1 cellular context compared by ENCODE assay signal in the genomic region with DNA sequence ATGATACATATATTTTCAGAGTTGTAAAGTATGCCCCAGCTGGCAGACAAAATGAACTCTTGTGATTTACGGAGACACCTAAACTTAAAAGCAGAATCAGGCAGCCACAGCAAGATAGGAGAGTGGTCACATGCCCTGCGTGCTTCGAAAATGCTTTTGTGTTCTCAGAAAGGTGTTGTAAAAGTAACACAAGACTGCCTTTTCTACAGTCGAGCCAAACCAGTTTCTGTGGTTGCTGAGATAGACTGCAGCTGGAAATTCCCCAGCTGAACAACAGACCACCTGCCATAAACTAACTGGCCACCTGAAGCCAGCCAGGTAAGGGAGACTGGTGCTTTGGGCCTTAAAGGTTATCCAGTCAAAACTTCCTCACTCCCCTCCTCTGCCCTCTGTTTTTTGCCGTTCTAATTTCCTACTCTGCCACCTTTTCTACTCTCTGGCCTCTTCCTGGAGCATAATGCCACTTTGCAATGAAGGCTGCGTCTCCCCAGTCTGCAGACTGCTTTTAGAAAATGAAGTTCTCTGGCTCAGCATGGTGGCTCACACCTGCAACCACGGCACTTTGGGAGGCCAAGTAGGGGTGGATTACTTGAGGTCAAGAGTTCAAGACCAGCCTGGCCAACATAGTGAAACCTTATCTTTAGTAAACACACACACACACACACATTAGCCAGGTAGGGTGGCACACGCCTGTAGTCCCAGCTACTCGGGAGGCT.
TF ChIP-seq lines count a peak whose summit lies in the region.

No MANE protein-coding gene starts in this region.

TF ChIP-seq in GM12878, 131 proteins besides CTCF, POLR2A, EP300 and RAD21 (continued from another document):
- TF ChIP-seq, protein P1, sequence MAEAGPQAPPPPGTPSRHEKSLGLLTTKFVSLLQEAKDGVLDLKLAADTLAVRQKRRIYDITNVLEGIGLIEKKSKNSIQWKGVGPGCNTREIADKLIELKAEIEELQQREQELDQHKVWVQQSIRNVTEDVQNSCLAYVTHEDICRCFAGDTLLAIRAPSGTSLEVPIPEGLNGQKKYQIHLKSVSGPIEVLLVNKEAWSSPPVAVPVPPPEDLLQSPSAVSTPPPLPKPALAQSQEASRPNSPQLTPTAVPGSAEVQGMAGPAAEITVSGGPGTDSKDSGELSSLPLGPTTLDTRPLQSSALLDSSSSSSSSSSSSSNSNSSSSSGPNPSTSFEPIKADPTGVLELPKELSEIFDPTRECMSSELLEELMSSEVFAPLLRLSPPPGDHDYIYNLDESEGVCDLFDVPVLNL (IDR thresholded peaks at IDR 0.05; ENCODE audit: low read depth, low read length), result no peak
- TF ChIP-seq, protein P2, sequence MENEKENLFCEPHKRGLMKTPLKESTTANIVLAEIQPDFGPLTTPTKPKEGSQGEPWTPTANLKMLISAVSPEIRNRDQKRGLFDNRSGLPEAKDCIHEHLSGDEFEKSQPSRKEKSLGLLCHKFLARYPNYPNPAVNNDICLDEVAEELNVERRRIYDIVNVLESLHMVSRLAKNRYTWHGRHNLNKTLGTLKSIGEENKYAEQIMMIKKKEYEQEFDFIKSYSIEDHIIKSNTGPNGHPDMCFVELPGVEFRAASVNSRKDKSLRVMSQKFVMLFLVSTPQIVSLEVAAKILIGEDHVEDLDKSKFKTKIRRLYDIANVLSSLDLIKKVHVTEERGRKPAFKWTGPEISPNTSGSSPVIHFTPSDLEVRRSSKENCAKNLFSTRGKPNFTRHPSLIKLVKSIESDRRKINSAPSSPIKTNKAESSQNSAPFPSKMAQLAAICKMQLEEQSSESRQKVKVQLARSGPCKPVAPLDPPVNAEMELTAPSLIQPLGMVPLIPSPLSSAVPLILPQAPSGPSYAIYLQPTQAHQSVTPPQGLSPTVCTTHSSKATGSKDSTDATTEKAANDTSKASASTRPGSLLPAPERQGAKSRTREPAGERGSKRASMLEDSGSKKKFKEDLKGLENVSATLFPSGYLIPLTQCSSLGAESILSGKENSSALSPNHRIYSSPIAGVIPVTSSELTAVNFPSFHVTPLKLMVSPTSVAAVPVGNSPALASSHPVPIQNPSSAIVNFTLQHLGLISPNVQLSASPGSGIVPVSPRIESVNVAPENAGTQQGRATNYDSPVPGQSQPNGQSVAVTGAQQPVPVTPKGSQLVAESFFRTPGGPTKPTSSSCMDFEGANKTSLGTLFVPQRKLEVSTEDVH (IDR thresholded peaks at IDR 0.05; ENCODE audit: low read depth, partially characterized antibody), result no peak
- TF ChIP-seq ZZZ3 (IDR thresholded peaks at IDR 0.05; ENCODE audit: control insufficient read depth, insufficient read length, low read depth) (no peak), HCFC1 (IDR thresholded peaks at IDR 0.05; ENCODE audit: low read length) (no peak), NR2F1 (conservative IDR thresholded peaks at IDR 0.05) (0 out of 2 replicates have a peak, but pooled peaks have one; percentile 23), ZNF24 (IDR thresholded peaks at IDR 0.05) (no peak), CBFB (IDR thresholded peaks at IDR 0.05; ENCODE audit: low read depth) (no peak), ETV6 (conservative IDR thresholded peaks at IDR 0.05 in 1 of 2, IDR thresholded peaks at IDR 0.05 in 1 of 2; ENCODE audit: borderline replicate concordance in 1 of 2, low read depth in 1 of 2) (no peak), IKZF1 (conservative IDR thresholded peaks at IDR 0.05) (0 out of 2 replicates have a peak, but pooled peaks have one; percentile 29), HDGF (IDR thresholded peaks at IDR 0.05) (no peak), SMAD1 (IDR thresholded peaks at IDR 0.05; ENCODE audit: low read depth, partially characterized antibody) (no peak), NR2C2 (IDR thresholded peaks at IDR 0.05; ENCODE audit: borderline replicate concordance, control insufficient read depth, insufficient read length, low read depth) (no peak), FOS (IDR thresholded peaks at IDR 0.05; ENCODE audit: borderline replicate concordance, extremely low read depth, insufficient read length) (no peak), EGR1 (IDR thresholded peaks at IDR 0.05; ENCODE audit: borderline replicate concordance in 1 of 2, low read depth in 2 of 2, low read length in 2 of 2) (no peak), DPF2 (IDR thresholded peaks at IDR 0.05) (0 out of 2 replicates have a peak, but pooled peaks have one; percentile 55)
- TF ChIP-seq, protein P3, sequence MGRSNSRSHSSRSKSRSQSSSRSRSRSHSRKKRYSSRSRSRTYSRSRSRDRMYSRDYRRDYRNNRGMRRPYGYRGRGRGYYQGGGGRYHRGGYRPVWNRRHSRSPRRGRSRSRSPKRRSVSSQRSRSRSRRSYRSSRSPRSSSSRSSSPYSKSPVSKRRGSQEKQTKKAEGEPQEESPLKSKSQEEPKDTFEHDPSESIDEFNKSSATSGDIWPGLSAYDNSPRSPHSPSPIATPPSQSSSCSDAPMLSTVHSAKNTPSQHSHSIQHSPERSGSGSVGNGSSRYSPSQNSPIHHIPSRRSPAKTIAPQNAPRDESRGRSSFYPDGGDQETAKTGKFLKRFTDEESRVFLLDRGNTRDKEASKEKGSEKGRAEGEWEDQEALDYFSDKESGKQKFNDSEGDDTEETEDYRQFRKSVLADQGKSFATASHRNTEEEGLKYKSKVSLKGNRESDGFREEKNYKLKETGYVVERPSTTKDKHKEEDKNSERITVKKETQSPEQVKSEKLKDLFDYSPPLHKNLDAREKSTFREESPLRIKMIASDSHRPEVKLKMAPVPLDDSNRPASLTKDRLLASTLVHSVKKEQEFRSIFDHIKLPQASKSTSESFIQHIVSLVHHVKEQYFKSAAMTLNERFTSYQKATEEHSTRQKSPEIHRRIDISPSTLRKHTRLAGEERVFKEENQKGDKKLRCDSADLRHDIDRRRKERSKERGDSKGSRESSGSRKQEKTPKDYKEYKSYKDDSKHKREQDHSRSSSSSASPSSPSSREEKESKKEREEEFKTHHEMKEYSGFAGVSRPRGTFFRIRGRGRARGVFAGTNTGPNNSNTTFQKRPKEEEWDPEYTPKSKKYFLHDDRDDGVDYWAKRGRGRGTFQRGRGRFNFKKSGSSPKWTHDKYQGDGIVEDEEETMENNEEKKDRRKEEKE (IDR thresholded peaks at IDR 0.05), result no peak
- TF ChIP-seq, protein P4, sequence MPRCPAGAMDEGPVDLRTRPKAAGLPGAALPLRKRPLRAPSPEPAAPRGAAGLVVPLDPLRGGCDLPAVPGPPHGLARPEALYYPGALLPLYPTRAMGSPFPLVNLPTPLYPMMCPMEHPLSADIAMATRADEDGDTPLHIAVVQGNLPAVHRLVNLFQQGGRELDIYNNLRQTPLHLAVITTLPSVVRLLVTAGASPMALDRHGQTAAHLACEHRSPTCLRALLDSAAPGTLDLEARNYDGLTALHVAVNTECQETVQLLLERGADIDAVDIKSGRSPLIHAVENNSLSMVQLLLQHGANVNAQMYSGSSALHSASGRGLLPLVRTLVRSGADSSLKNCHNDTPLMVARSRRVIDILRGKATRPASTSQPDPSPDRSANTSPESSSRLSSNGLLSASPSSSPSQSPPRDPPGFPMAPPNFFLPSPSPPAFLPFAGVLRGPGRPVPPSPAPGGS (IDR thresholded peaks at IDR 0.05; ENCODE audit: borderline replicate concordance, insufficient read depth, low read depth, low read length, poor library complexity, severe bottlenecking), result no peak
